24 cellular contexts compared by ENCODE assay signal in genomic region chrX:41480508-41481260, GRCh38. TPM values are rescaled to one million over a fixed set of nuclear protein-coding genes. Genes with fewer than 3 reads are reported as not detected.
"Had no signal": no experiment of that assay in that cellular context is flagged by ENCODE, and none has a peak within 500 bp of the region (broad histone marks: within the 10 kb centered on the region; RNA-seq: fewer than 3 reads in every experiment).

No MANE protein-coding gene starts in this region.

- H3K4me3 ChIP-seq: breast epithelium, esophagus muscularis mucosa, gastroesophageal sphincter, heart left ventricle, left ventricle myocardium inferior, mucosa of descending colon, ovary, psoas muscle, skin epidermis had no signal

- H3K27ac ChIP-seq: breast epithelium, esophagus muscularis mucosa, gastroesophageal sphincter, heart left ventricle, left ventricle myocardium inferior, ovary, psoas muscle, skin epidermis, VCaP had no signal

- ATAC-seq: gastroesophageal sphincter; right cardiac atrium; stimulated activated naive CD8-positive, alpha-beta T cell treated with anti-CD3 and anti-CD28 coated beads, Interleukin-15, amount 100 ng/mL, for 72 hours had no signal

- H3K9me3 ChIP-seq: gastroesophageal sphincter, left ventricle myocardium inferior, mucosa of descending colon, ovary, psoas muscle had no signal

- H3K36me3 ChIP-seq: breast epithelium, esophagus muscularis mucosa, gastroesophageal sphincter, heart left ventricle, left ventricle myocardium inferior, ovary had no signal

- H3K27me3 ChIP-seq: esophagus muscularis mucosa, gastroesophageal sphincter, ovary had no signal

- H3K4me1 ChIP-seq: breast epithelium, gastroesophageal sphincter, heart left ventricle, left ventricle myocardium inferior, psoas muscle had no signal

- DNase-seq: activated CD4-positive, CD25-positive, alpha-beta regulatory T cell treated with anti-CD3 and anti-CD28 coated beads, Interleukin-2, amount 50 U/mL, for 72 hours; activated CD8-positive, alpha-beta memory T cell treated with anti-CD3 and anti-CD28 coated beads for 24 hours; activated CD8-positive, alpha-beta memory T cell treated with anti-CD3 and anti-CD28 coated beads, Interleukin-2, amount 50 U/mL, for 48 hours; activated effector memory CD4-positive, alpha-beta T cell treated with Interleukin-2 at 50 U/mL for 16 hours; activated naive CD4-positive, alpha-beta T cell treated with anti-CD3 and anti-CD28 coated beads, Interleukin-2, amount 50 U/mL, for 16 hours; aorta; heart left ventricle; left ventricle myocardium inferior; naive B cell; ovary; psoas muscle; right cardiac atrium; stimulated activated CD4-positive, alpha-beta T cell treated with anti-CD3 and anti-CD28 coated beads, Interleukin-4, amount 100 ng/mL, for 1 hour; T1000 had no signal

RNA-seq across cellular contexts. Expression of gene NYX, which starts 33.5 kb away (rescaled TPM):
- total RNA-seq: aorta; breast epithelium; esophagus muscularis mucosa; gastroesophageal sphincter; heart left ventricle; kidney epithelial cell; left ventricle myocardium inferior; mucosa of descending colon; ovary; psoas muscle; right cardiac atrium; T-helper 1 cell treated with Interleukin-12 subunit alpha and Interleukin-12 subunit beta and Interleukin-4 antibody, amounts not matched to agents 30 ng/mL and 1 ng/mL, for 36 hours; temporal lobe had no signal
- polyA plus RNA-seq: aorta, heart left ventricle, ovary, psoas muscle, right cardiac atrium had no signal
